In the genomic region with DNA sequence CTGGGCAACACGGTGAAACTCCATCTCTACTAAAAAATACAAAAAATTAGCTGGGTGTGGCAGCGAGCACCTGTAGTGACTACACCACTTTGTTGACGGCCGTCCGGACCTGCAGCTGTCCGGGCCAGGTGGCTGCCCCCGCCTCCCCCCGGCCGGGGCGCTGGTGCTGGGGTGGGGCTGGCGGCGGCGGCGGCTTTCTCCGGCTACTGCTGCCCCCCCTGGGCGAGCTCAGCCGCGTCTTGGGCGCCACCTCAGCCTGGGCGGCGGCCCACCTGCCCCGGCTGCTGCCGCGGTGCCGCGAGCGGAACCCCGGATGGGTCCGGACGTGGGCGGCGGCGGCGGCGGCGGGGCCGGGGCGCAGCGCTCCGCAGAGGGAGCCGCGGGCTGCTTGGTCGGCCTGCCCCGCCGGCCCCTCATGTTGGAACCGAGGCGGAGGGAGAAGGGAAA, we compare ENCODE assay signal across 1 cellular context.
TF ChIP-seq lines count a peak whose summit lies in the region.

No MANE protein-coding gene starts in this region.

TF ChIP-seq in GM12878, 131 proteins besides CTCF, POLR2A, EP300 and RAD21 (continued from another document):
- TF ChIP-seq TCF12 (IDR thresholded peaks at IDR 0.05; ENCODE audit: low read depth, low read length) (peak; percentile 88), LARP7 (IDR thresholded peaks at IDR 0.05) (peak; percentile 68; the same call in 1 of the 2 replicates), BACH1 (IDR thresholded peaks at IDR 0.05; ENCODE audit: borderline replicate concordance) (peak; percentile 54; the same call in 1 of the 2 replicates), NR2F1 (conservative IDR thresholded peaks at IDR 0.05) (peak; percentile 39; the same call in 1 of the 2 replicates), SMARCA5 (IDR thresholded peaks at IDR 0.05) (peak; percentile 45; the same call in 1 of the 2 replicates), IKZF1 (conservative IDR thresholded peaks at IDR 0.05) (0 out of 2 replicates have a peak, but pooled peaks have one; percentile 43), TCF3 (IDR thresholded peaks at IDR 0.05; ENCODE audit: borderline replicate concordance, insufficient read depth, low read depth, low read length) (peak; percentile 72; the same call in 1 of the 2 replicates)
- TF ChIP-seq, protein P1, sequence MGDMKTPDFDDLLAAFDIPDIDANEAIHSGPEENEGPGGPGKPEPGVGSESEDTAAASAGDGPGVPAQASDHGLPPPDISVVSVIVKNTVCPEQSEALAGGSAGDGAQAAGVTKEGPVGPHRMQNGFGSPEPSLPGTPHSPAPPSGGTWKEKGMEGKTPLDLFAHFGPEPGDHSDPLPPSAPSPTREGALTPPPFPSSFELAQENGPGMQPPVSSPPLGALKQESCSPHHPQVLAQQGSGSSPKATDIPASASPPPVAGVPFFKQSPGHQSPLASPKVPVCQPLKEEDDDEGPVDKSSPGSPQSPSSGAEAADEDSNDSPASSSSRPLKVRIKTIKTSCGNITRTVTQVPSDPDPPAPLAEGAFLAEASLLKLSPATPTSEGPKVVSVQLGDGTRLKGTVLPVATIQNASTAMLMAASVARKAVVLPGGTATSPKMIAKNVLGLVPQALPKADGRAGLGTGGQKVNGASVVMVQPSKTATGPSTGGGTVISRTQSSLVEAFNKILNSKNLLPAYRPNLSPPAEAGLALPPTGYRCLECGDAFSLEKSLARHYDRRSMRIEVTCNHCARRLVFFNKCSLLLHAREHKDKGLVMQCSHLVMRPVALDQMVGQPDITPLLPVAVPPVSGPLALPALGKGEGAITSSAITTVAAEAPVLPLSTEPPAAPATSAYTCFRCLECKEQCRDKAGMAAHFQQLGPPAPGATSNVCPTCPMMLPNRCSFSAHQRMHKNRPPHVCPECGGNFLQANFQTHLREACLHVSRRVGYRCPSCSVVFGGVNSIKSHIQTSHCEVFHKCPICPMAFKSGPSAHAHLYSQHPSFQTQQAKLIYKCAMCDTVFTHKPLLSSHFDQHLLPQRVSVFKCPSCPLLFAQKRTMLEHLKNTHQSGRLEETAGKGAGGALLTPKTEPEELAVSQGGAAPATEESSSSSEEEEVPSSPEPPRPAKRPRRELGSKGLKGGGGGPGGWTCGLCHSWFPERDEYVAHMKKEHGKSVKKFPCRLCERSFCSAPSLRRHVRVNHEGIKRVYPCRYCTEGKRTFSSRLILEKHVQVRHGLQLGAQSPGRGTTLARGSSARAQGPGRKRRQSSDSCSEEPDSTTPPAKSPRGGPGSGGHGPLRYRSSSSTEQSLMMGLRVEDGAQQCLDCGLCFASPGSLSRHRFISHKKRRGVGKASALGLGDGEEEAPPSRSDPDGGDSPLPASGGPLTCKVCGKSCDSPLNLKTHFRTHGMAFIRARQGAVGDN (IDR thresholded peaks at IDR 0.05), result 0 out of 2 replicates have a peak, but pooled peaks have one; percentile 18
